Comparison of ENCODE assay signal across 1 cellular context in the genomic region with DNA sequence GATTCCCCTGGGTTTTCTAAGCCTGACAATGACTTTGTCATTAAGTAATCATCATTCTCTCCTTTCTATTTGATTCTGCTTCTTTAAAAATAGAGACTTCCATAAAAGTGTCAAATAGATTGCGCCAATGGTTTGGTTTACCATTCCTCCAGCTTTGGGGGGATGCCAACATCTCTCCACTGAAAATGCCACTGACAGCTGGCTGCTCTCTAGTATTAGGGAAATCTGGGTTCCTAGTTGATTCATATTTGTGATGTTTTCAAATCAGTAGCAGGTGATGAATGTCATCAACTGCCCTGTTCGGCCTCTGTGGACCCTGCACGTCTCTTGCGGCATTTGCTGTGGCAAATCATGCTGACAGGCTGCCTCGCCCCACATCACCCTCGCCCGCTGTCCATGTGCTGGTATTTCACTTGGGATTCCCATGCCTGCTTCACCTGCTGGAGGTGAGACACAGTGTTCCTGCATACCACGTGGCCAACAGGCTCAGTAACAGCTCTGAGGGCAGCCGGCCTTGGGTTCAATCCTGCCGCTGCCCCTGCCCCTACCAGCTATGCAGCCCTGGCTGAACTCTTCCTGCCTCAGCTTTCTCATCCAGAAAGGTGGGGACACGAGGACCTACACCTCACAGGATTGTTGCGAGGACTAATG.
TF ChIP-seq lines count a peak whose summit lies in the region.

No MANE protein-coding gene starts in this region.

TF ChIP-seq in HepG2, 621 proteins besides CTCF, POLR2A, EP300 and RAD21:
- TF ChIP-seq RBM22 (optimal IDR thresholded peaks at IDR 0.05; ENCODE audit: low read length), result peak; percentile 19
- TF ChIP-seq, protein P1, sequence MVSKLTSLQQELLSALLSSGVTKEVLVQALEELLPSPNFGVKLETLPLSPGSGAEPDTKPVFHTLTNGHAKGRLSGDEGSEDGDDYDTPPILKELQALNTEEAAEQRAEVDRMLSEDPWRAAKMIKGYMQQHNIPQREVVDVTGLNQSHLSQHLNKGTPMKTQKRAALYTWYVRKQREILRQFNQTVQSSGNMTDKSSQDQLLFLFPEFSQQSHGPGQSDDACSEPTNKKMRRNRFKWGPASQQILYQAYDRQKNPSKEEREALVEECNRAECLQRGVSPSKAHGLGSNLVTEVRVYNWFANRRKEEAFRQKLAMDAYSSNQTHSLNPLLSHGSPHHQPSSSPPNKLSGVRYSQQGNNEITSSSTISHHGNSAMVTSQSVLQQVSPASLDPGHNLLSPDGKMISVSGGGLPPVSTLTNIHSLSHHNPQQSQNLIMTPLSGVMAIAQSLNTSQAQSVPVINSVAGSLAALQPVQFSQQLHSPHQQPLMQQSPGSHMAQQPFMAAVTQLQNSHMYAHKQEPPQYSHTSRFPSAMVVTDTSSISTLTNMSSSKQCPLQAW (CRISPR knock-in tag; IDR thresholded peaks at IDR 0.05), result no peak
- TF ChIP-seq, protein P2, sequence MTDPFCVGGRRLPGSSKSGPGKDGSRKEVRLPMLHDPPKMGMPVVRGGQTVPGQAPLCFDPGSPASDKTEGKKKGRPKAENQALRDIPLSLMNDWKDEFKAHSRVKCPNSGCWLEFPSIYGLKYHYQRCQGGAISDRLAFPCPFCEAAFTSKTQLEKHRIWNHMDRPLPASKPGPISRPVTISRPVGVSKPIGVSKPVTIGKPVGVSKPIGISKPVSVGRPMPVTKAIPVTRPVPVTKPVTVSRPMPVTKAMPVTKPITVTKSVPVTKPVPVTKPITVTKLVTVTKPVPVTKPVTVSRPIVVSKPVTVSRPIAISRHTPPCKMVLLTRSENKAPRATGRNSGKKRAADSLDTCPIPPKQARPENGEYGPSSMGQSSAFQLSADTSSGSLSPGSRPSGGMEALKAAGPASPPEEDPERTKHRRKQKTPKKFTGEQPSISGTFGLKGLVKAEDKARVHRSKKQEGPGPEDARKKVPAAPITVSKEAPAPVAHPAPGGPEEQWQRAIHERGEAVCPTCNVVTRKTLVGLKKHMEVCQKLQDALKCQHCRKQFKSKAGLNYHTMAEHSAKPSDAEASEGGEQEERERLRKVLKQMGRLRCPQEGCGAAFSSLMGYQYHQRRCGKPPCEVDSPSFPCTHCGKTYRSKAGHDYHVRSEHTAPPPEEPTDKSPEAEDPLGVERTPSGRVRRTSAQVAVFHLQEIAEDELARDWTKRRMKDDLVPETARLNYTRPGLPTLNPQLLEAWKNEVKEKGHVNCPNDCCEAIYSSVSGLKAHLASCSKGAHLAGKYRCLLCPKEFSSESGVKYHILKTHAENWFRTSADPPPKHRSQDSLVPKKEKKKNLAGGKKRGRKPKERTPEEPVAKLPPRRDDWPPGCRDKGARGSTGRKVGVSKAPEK (CRISPR knock-in tag; IDR thresholded peaks at IDR 0.05; ENCODE audit: borderline replicate concordance), result no peak
